ENCODE assay signal across 12 cellular contexts in the genomic region with DNA sequence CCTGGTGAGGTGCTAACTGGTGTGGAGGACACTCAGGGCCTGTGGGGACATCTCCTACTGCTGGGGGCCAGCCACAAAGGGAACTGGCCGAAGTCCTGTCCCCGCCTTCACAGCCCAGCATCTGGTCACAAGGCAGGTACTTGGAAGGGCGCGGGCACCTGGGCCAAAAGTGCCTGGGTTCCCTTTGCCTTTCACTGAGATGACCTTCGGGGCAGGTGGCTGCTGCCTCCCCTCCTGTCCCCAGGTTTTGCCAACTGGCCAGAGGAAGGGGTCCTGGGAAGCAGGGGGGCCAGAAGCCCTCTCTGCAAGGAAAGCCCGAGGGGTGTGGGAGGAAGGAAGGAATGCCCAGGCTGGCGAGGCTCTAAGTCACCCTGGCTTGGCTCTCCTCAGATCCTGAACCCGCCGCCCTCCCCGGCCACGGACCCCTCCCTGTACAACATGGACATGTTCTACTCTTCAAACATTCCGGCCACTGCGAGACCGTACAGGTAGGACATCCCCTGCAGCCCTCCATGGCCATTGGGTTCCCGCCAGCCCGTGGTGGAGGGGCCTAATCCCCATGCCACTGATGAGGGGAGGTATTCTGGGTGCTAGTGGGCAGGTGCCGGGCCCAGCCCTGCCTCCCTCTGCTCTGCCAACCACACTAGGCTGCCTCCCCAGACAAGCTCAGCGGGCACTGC.
"Had no signal": no experiment of that assay in that cellular context is flagged by ENCODE, and none has a peak within 500 bp of the region (broad histone marks: within the 10 kb centered on the region; RNA-seq: fewer than 3 reads in every experiment).

No MANE protein-coding gene starts in this region.

- DNase-seq: activated CD4-positive, alpha-beta T cell treated with anti-CD3 and anti-CD28 coated beads for 48 hours; activated CD8-positive, alpha-beta T cell treated with anti-CD3 and anti-CD28 coated beads for 36 hours; activated effector memory CD4-positive, alpha-beta T cell treated with Interleukin-2 at 50 U/mL for 16 hours; activated naive CD4-positive, alpha-beta T cell treated with anti-CD3 and anti-CD28 coated beads, Interleukin-2, amount 50 U/mL, for 16 hours; activated T-cell treated with anti-CD3 and anti-CD28 coated beads, Interleukin-2, amount 50 U/mL, for 4 hours; esophagus squamous epithelium; mammary epithelial cell; naive thymus-derived CD4-positive, alpha-beta T cell; right cardiac atrium; T-helper 2 cell; thyroid gland had no signal

- H3K4me3 ChIP-seq: esophagus squamous epithelium, thyroid gland had no signal

- FAIRE-seq: colon had no signal

- H3K27ac ChIP-seq: esophagus squamous epithelium, thyroid gland had no signal

- H3K27me3 ChIP-seq: esophagus squamous epithelium, thyroid gland had no signal

- H3K9me3 ChIP-seq: esophagus squamous epithelium, thyroid gland had no signal
